12 cellular contexts compared by ENCODE assay signal in genomic region chr1:213110349-213111300, GRCh38. TPM values are rescaled to one million over a fixed set of nuclear protein-coding genes. Genes with fewer than 3 reads are reported as not detected.
A peak's percentile ranks its signal among the peaks of the same experiment; 100 is the strongest.
DNase-seq lines count a peak whose midpoint lies in the region; ATAC-seq and TF ChIP-seq lines count a peak whose summit lies in the region.
"Had no signal": no experiment of that assay in that cellular context is flagged by ENCODE, and none has a peak within 500 bp of the region (broad histone marks: within the 10 kb centered on the region; RNA-seq: fewer than 3 reads in every experiment).

No MANE protein-coding gene starts in this region.

- no peaks in the 10 kb centered on the region for H3K27me3 Mint-ChIP-seq in neural progenitor cell (ENCODE audit: insufficient read depth, low read depth)
- H3K27me3 Mint-ChIP-seq: naive thymus-derived CD4-positive, alpha-beta T cell; stimulated activated naive CD8-positive, alpha-beta T cell treated with anti-CD3 and anti-CD28 coated beads, Interleukin-15, Interleukin-2, amounts not matched to agents 100 ng/mL and 50 ng/mL, for 24 hours had no signal

- no peaks in the 10 kb centered on the region for H3K4me1 ChIP-seq in neural progenitor cell

- H2AFZ ChIP-seq in neural progenitor cell (replicated peaks), result no peak overlapping the region

- peaks cover 7% of the 10 kb centered on the region for H3K4me1 Mint-ChIP-seq in neural progenitor cell

- no peaks in the 10 kb centered on the region for H3K27me3 ChIP-seq in neural progenitor cell

- no peaks in the 10 kb centered on the region for H4K20me1 ChIP-seq in neural progenitor cell (ENCODE audit: low read depth)

- H3K27ac ChIP-seq in neural progenitor cell, result no peak overlapping the region

- no peaks in the 10 kb centered on the region for H3F3A ChIP-seq in neural progenitor cell (ENCODE audit: low read depth)

- H3K9me3 Mint-ChIP-seq in neural progenitor cell, result no peaks in the 10 kb centered on the region
- H3K9me3 Mint-ChIP-seq: stimulated activated naive CD8-positive, alpha-beta T cell treated with anti-CD3 and anti-CD28 coated beads, Interleukin-15, Interleukin-2, amounts not matched to agents 100 ng/mL and 50 ng/mL, for 24 hours had no signal

- no peak for TF ChIP-seq CTCF in neural progenitor cell (IDR thresholded peaks at IDR 0.05)

- peak; percentile 89 for ATAC-seq in GM19043 (IDR thresholded peaks at IDR 0.05; ENCODE audit: low read depth, unreplicated experiment)
- peak; percentile 94 for ATAC-seq in GM21723 (IDR thresholded peaks at IDR 0.05; ENCODE audit: unreplicated experiment)
- ATAC-seq in HG03469 (IDR thresholded peaks at IDR 0.05; ENCODE audit: unreplicated experiment), result peak; percentile 48
- ATAC-seq in HG03097 (IDR thresholded peaks at IDR 0.05; ENCODE audit: low FRiP score, unreplicated experiment), result no peak
- ATAC-seq: esophagus mucosa; naive thymus-derived CD4-positive, alpha-beta T cell had no signal

- DNase-seq in neural progenitor cell (ENCODE audit: low spot score) (peak; percentile 2), SKM-1 treated with dmso at 0.1 percent for 144 hours (lab: John Stamatoyannopoulos, UW; ENCODE audit: unreplicated experiment) (no peak), NCI-H1092 (lab: John Stamatoyannopoulos, UW) (no peak)
- DNase-seq: DMS153, NCI-H1092 treated with DMSO at 0.1 percent for 48 hours had no signal

- H3K9ac ChIP-seq in neural progenitor cell, result no peak overlapping the region

- H3K27ac Mint-ChIP-seq in neural progenitor cell, result no peak overlapping the region
- H3K27ac Mint-ChIP-seq: stimulated activated naive CD8-positive, alpha-beta T cell treated with anti-CD3 and anti-CD28 coated beads, Interleukin-15, Interleukin-2, amounts not matched to agents 100 ng/mL and 50 ng/mL, for 24 hours had no signal

- H3K36me3 Mint-ChIP-seq in neural progenitor cell, result peaks cover 9% of the 10 kb centered on the region

- H3K4me3 ChIP-seq in neural progenitor cell, result no peak overlapping the region

- no peak overlapping the region for H3K4me3 Mint-ChIP-seq in neural progenitor cell
- H3K4me3 Mint-ChIP-seq: stimulated activated naive CD8-positive, alpha-beta T cell treated with anti-CD3 and anti-CD28 coated beads, Interleukin-15, Interleukin-2, amounts not matched to agents 100 ng/mL and 50 ng/mL, for 24 hours had no signal

- no peaks in the 10 kb centered on the region for H3K9me3 ChIP-seq in neural progenitor cell (ENCODE audit: low read depth)

- H3K36me3 ChIP-seq in neural progenitor cell, result no peaks in the 10 kb centered on the region

- H3K4me2 ChIP-seq in neural progenitor cell, result no peak overlapping the region

- no peaks in the 10 kb centered on the region for H3K79me2 ChIP-seq in neural progenitor cell (ENCODE audit: low read depth)

RNA-seq across cellular contexts. Expression of gene RPS6KC1, which starts 59.6 kb away (rescaled TPM):
- total RNA-seq in neural progenitor cell (ENCODE audit: low replicate concordance), result 21.5 and 32.6 TPM in 2 replicates
